1 cellular context compared by ENCODE assay signal in the genomic region with DNA sequence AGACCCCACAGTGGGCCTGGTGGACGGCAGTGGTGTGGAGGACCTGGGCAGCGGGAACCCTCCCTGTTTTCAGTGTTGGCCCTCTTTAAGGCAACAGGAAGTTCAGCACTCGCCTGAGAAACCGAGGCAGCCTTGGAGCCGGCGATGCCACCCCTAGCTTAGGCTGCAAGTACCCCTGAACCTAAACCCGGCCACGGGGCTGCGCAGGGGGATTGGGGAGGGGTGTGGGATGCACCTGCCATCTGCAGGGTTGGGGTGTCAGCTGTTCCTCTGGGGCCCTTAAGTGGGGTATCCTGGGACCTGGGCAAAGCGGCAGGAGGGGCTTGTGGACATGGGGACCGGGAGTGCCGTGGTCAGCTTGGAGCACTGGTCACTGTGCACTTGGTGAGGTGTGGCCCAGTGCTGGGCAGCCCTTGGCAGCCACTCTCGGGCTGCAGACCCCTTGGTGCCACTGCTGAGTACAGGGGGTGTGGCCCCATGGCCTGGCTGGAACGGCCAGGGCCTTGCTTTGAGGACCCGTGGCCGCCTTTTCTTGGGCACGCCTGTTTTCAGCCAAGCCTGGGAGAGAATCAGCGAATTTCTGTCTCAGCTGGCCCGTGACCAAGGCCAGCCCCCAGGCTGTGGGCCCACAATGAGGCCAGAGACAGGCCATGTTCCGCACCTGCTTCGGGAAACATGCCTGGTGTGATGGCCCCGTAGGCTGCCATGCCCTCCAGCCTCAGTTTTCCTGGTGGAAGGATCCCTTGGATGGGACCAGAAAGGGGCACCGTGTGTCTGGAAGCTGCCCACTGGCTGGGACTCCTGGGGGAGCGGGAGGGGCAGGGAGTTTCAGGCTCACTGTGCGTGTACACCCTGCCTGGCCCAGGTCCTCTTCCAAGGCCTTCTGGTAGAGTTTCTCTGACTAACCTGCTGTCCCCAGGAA.
A peak's percentile ranks its signal among the peaks of the same experiment; 100 is the strongest.
TF ChIP-seq lines count a peak whose summit lies in the region.

No MANE protein-coding gene starts in this region.

TF ChIP-seq in GM12878, 131 proteins besides CTCF, POLR2A, EP300 and RAD21:
- TF ChIP-seq ATF2 (IDR thresholded peaks at IDR 0.05; ENCODE audit: low read length): no peak
- TF ChIP-seq SMAD5 (IDR thresholded peaks at IDR 0.05; ENCODE audit: low read depth): peak; percentile 33; the same call in 1 of the 2 replicates
